ENCODE assay signal across 12 cellular contexts in genomic region chr17:17800504-17801021, GRCh38.
"Had no signal": no experiment of that assay in that cellular context is flagged by ENCODE, and none has a peak within 500 bp of the region (broad histone marks: within the 10 kb centered on the region; RNA-seq: fewer than 3 reads in every experiment).

No MANE protein-coding gene starts in this region.

- H3K4me3 ChIP-seq: gastrocnemius medialis, hepatocyte, smooth muscle cell, upper lobe of left lung had no signal

- H3K36me3 Mint-ChIP-seq: activated naive CD4-positive, alpha-beta T cell treated with anti-CD3 and anti-CD28 coated beads, Interleukin-2, amount 50 U/mL, for 72 hours had no signal

- H3K9me3 ChIP-seq: gastrocnemius medialis, upper lobe of left lung had no signal

- DNase-seq: activated effector memory CD4-positive, alpha-beta T cell treated with Interleukin-2 at 50 U/mL for 16 hours; gastrocnemius medialis; midbrain; T-helper 2 cell had no signal

- H3K27me3 ChIP-seq: gastrocnemius medialis, hepatocyte, upper lobe of left lung had no signal

- H3K4me1 ChIP-seq: parathyroid adenoma, upper lobe of left lung had no signal

- H3K27ac ChIP-seq: epithelial cell of prostate, gastrocnemius medialis, hepatocyte, parathyroid adenoma, upper lobe of left lung had no signal

- H3K27ac Mint-ChIP-seq: stimulated activated memory B cell treated with anti-CD40 and anti-IgM and Interleukin-4, amounts not matched to agents 10 μg/mL and 1 μg/mL and 100 μg/mL, for 72 hours had no signal

- ATAC-seq: activated CD4-positive, CD25-positive, alpha-beta regulatory T cell treated with anti-CD3 and anti-CD28 coated beads, Interleukin-2, amount 50 U/mL, for 24 hours; activated naive CD4-positive, alpha-beta T cell treated with anti-CD3 and anti-CD28 coated beads, Interleukin-2, amount 50 U/mL, for 72 hours; stimulated activated memory B cell treated with anti-CD40 and anti-IgM and Interleukin-4, amounts not matched to agents 10 μg/mL and 1 μg/mL and 100 μg/mL, for 72 hours had no signal

- H3K27me3 Mint-ChIP-seq: stimulated activated memory B cell treated with anti-CD40 and anti-IgM and Interleukin-4, amounts not matched to agents 10 μg/mL and 1 μg/mL and 100 μg/mL, for 72 hours had no signal

- H3K4me3 Mint-ChIP-seq: stimulated activated memory B cell treated with anti-CD40 and anti-IgM and Interleukin-4, amounts not matched to agents 10 μg/mL and 1 μg/mL and 100 μg/mL, for 72 hours had no signal

- H3K9me3 Mint-ChIP-seq: activated naive CD4-positive, alpha-beta T cell treated with anti-CD3 and anti-CD28 coated beads, Interleukin-2, amount 50 U/mL, for 72 hours; stimulated activated memory B cell treated with anti-CD40 and anti-IgM and Interleukin-4, amounts not matched to agents 10 μg/mL and 1 μg/mL and 100 μg/mL, for 72 hours had no signal
